Comparison of ENCODE assay signal across 1 cellular context in the genomic region with DNA sequence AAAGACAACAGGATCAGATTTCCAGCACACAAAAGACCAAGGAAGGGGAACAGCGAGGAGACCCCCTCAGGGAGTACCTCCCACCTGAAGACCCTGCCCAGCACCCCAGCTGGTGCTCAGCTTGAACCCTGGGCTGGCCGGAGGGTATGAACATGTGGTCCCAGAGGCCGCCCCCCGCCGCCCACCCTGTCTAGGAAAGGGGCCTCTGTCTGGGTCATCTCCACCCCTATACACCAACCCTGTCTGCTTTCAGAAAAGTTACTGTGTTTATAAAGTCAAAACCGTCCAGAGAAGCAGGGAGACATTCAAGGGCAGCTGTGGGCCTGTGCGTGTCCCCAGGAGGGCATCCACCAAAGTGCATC.
TF ChIP-seq lines count a peak whose summit lies in the region.

No MANE protein-coding gene starts in this region.

TF ChIP-seq in WTC11, 78 proteins besides CTCF, POLR2A, EP300 and RAD21 (continued from another document):
- TF ChIP-seq, protein P1, sequence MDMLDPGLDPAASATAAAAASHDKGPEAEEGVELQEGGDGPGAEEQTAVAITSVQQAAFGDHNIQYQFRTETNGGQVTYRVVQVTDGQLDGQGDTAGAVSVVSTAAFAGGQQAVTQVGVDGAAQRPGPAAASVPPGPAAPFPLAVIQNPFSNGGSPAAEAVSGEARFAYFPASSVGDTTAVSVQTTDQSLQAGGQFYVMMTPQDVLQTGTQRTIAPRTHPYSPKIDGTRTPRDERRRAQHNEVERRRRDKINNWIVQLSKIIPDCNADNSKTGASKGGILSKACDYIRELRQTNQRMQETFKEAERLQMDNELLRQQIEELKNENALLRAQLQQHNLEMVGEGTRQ (CRISPR knock-in tag; IDR thresholded peaks at IDR 0.05) = no peak
- no peak for TF ChIP-seq JAZF1 (CRISPR knock-in tag; IDR thresholded peaks at IDR 0.05)
- TF ChIP-seq SP1 (CRISPR knock-in tag; conservative IDR thresholded peaks at IDR 0.05) = no peak
- TF ChIP-seq, protein P2, sequence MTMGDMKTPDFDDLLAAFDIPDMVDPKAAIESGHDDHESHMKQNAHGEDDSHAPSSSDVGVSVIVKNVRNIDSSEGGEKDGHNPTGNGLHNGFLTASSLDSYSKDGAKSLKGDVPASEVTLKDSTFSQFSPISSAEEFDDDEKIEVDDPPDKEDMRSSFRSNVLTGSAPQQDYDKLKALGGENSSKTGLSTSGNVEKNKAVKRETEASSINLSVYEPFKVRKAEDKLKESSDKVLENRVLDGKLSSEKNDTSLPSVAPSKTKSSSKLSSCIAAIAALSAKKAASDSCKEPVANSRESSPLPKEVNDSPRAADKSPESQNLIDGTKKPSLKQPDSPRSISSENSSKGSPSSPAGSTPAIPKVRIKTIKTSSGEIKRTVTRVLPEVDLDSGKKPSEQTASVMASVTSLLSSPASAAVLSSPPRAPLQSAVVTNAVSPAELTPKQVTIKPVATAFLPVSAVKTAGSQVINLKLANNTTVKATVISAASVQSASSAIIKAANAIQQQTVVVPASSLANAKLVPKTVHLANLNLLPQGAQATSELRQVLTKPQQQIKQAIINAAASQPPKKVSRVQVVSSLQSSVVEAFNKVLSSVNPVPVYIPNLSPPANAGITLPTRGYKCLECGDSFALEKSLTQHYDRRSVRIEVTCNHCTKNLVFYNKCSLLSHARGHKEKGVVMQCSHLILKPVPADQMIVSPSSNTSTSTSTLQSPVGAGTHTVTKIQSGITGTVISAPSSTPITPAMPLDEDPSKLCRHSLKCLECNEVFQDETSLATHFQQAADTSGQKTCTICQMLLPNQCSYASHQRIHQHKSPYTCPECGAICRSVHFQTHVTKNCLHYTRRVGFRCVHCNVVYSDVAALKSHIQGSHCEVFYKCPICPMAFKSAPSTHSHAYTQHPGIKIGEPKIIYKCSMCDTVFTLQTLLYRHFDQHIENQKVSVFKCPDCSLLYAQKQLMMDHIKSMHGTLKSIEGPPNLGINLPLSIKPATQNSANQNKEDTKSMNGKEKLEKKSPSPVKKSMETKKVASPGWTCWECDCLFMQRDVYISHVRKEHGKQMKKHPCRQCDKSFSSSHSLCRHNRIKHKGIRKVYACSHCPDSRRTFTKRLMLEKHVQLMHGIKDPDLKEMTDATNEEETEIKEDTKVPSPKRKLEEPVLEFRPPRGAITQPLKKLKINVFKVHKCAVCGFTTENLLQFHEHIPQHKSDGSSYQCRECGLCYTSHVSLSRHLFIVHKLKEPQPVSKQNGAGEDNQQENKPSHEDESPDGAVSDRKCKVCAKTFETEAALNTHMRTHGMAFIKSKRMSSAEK (CRISPR knock-in tag; IDR thresholded peaks at IDR 0.05; ENCODE audit: borderline replicate concordance) = no peak
- TF ChIP-seq NFE2L1 (CRISPR knock-in tag; IDR thresholded peaks at IDR 0.05) = no peak
